Comparison of ENCODE assay signal across 8 cellular contexts in the genomic region with DNA sequence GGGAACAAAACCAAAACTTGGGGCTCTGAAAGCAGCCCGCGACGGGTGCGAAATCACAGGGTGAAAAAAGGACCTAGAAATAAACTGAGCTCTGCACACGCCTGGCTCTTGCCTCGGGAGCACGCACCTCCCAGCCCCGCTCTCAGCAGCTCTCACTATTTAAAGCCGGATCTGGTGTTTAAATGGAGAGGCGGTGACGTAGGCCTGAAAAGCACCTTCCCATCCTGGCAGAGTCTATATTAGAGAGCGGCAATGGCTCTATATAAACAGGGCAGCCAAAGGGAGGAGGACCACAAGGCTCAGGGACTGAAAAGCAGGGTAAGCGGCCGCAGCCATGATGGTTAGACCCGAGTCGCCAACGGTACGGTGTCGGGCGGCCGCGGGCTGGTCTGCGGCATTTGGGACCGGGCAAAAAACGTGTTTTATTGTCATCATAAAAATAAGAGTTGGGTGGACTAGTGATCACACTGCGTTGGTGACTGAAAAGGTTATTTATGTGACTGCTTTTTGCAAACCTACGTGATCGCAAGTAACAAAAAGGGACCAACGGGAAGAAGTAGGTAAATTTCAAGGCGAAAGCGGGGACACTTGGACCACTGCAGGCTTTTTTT. TPM values are rescaled to one million over a fixed set of nuclear protein-coding genes. Genes with fewer than 3 reads are reported as not detected.
A peak's percentile ranks its signal among the peaks of the same experiment; 100 is the strongest.
DNase-seq lines count a peak whose midpoint lies in the region; ATAC-seq and TF ChIP-seq lines count a peak whose summit lies in the region.

No MANE protein-coding gene starts in this region.

- ATAC-seq in GM21576 (IDR thresholded peaks at IDR 0.05; ENCODE audit: unreplicated experiment) = peak; percentile 62

- peaks cover 5% of the 10 kb centered on the region for H3K36me3 Mint-ChIP-seq in IgD-negative memory B cell

- H3K4me3 ChIP-seq in epithelial cell of esophagus (ENCODE audit: low read length) (peak overlapping the region; percentile 92), mononuclear cell (ENCODE audit: low read length) (peak overlapping the region; percentile 97)

- peak overlapping the region; percentile 96 to 100 (median 99) for H3K4me3 Mint-ChIP-seq in IgD-negative memory B cell

- no peaks in the 10 kb centered on the region for H3K27me3 Mint-ChIP-seq in IgD-negative memory B cell

- H3K4me1 ChIP-seq in mononuclear cell (ENCODE audit: insufficient read depth, low read length) = peaks cover 19% of the 10 kb centered on the region

- DNase-seq in DMS153 (lab: John Stamatoyannopoulos, UW) (peak; percentile 97), OCI-M1 (lab: John Stamatoyannopoulos, UW) (peak; percentile 94), activated T-cell treated with anti-CD3 and anti-CD28 coated beads for 48 hours (ENCODE audit: low read depth) (peak; percentile 70), epithelial cell of esophagus (ENCODE audit: low read depth) (peak; percentile 97)
- DNase-seq in stimulated activated CD8-positive, alpha-beta memory T cell treated with anti-CD3 and anti-CD28 coated beads, Interleukin-2, amount 100 ng/mL, for 48 hours (ENCODE audit: low read depth in 2 of 2) = peak; percentile 44 to 66

- no peaks in the 10 kb centered on the region for H3K27me3 ChIP-seq in mononuclear cell (ENCODE audit: insufficient read depth, low read length)

- H3K9me3 ChIP-seq in mononuclear cell (ENCODE audit: low read depth, low read length) = no peaks in the 10 kb centered on the region

- H3K4me1 Mint-ChIP-seq in IgD-negative memory B cell = peaks cover 19 to 26% (median 21%) of the 10 kb centered on the region in 3 donors

- H3K27ac Mint-ChIP-seq in IgD-negative memory B cell = peak overlapping the region; percentile 98 to 99 (median 99)

- TF ChIP-seq CTCF in epithelial cell of esophagus (IDR thresholded peaks at IDR 0.05; ENCODE audit: insufficient read depth, low read depth, low read length, missing control alignments) = no peak

- peaks cover 0 to 3% (median 2%) of the 10 kb centered on the region in 3 donors for H3K9me3 Mint-ChIP-seq in IgD-negative memory B cell

RNA-seq across cellular contexts. Expression of gene GTF2A1, which starts 1.4 kb away (rescaled TPM):
- polyA plus RNA-seq in IgD-negative memory B cell = 9.2 TPM
- 12.4 TPM for total RNA-seq in mononuclear cell

Comparison
In these comparisons a context has a peak if more than half of its experiments do, and no peak if none do; other contexts are left out.
1. Peak in every context shown above with its lines: DNase-seq, ATAC-seq and H3K4me3 ChIP-seq.